In the genomic region with DNA sequence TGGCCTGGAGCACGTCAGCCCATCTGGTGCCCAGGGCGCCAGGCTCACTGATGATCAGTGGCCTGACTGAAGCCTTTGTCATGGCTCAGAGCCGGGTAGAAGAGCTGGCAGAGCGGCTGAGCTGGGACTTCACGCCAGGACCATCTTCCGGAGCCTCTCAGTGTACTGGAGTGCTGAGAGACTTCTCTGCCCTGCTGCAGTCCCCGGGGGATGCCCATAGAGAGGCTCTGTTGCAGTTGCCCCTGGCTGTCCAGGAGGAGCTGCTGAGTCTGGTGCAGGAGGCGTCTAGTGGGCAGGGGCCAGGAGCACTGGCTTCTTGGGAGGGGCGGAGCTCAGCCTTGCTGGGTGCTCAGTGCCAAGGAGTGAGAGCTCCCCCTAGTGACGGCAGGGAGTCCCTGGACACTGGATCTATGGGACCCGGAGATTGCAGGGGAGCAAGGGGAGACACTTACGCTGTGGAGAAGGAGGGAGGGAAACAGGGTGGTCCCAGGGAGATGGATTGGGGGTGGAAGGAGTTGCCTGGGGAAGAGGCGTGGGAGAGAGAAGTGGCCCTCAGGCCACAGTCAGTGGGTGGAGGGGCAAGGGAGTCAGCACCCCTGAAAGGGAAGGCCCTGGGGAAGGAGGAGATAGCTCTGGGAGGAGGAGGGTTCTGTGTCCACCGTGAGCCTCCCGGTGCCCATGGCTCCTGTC, we compare ENCODE assay signal across 8 cellular contexts. TPM values are rescaled to one million over a fixed set of nuclear protein-coding genes. Genes with fewer than 3 reads are reported as not detected.
DNase-seq lines count a peak whose midpoint lies in the region; FAIRE-seq and TF ChIP-seq lines count a peak whose summit lies in the region.

No MANE protein-coding gene starts in this region.

- peak; percentile 97 for DNase-seq in H7
- peak; percentile 87 to 94 for DNase-seq in SHP77 (lab: John Stamatoyannopoulos, UW)
- DNase-seq in activated effector memory CD4-positive, alpha-beta T cell treated with anti-CD3 and anti-CD28 coated beads, Interleukin-2, amount 50 U/mL, for 16 hours, result peak; percentile 95
- DNase-seq in foreskin fibroblast, result peak; percentile 91 to 97
- peak; percentile 73 for DNase-seq in non-pigmented ciliary epithelial cell (ENCODE audit: low read depth)

- TF ChIP-seq CTCF in Loucy (conservative IDR thresholded peaks at IDR 0.05; ENCODE audit: low read length) (peak; percentile 97), foreskin fibroblast (IDR thresholded peaks at IDR 0.05; ENCODE audit: low read depth, low read length) (peak; percentile 96)

- peak overlapping the region; percentile 92 for H3K9ac ChIP-seq in Loucy (ENCODE audit: low read depth, low read length, poor library complexity, severe bottlenecking)
- peak overlapping the region in 4 of 5 donors; percentile 89 to 97 (median 94) for H3K9ac ChIP-seq in subcutaneous abdominal adipose tissue (ENCODE audit: low read length in 5 of 5)

- H2AFZ ChIP-seq in Loucy (ENCODE audit: low read length), result no peak overlapping the region

- peak overlapping the region; percentile 99 for H3K27ac ChIP-seq in subcutaneous abdominal adipose tissue (ENCODE audit: low read depth, low read length)

- H3K4me1 ChIP-seq in Loucy (ENCODE audit: insufficient read depth, low read length, poor library complexity, severe bottlenecking), result peaks cover 60% of the 10 kb centered on the region
- peaks cover 11 to 61% (median 54%) of the 10 kb centered on the region in 5 donors for H3K4me1 ChIP-seq in subcutaneous abdominal adipose tissue (ENCODE audit: control insufficient read depth in 5 of 5, insufficient read depth in 5 of 5, low read length in 5 of 5)

- H3K36me3 ChIP-seq in H7 (replicated peaks; ENCODE audit: control insufficient read depth, insufficient read depth, low read length) (peaks cover 1% of the 10 kb centered on the region), Loucy (ENCODE audit: insufficient read depth, low read length) (peaks cover 6% of the 10 kb centered on the region; the same call in 1 of the 2 replicates), subcutaneous abdominal adipose tissue (ENCODE audit: control insufficient read depth in 5 of 5, insufficient read depth in 5 of 5, low read length in 5 of 5) (peaks cover 13 to 38% (median 30%) of the 10 kb centered on the region in 5 donors)

- H3K9me2 ChIP-seq in Loucy (replicated peaks; ENCODE audit: low read depth, low read length), result no peaks in the 10 kb centered on the region

- H3K27me3 ChIP-seq in H7 (ENCODE audit: control insufficient read depth, insufficient read depth, low read length) (peaks cover 13% of the 10 kb centered on the region), Loucy (ENCODE audit: insufficient read depth, low read length, poor library complexity, severe bottlenecking) (no peaks in the 10 kb centered on the region), subcutaneous abdominal adipose tissue (ENCODE audit: control insufficient read depth in 5 of 5, insufficient read depth in 4 of 5, low read length in 5 of 5) (no peaks in the 10 kb centered on the region)

- H3K4me3 ChIP-seq in H7 (ENCODE audit: insufficient read depth, low read depth, low read length), result no peak overlapping the region
- H3K4me3 ChIP-seq in Loucy (ENCODE audit: low read length, poor library complexity, severe bottlenecking), result peak overlapping the region; percentile 92
- H3K4me3 ChIP-seq in foreskin fibroblast (ENCODE audit: low read depth in 1 of 2, low read length in 2 of 2), result peak overlapping the region; percentile 89 to 98
- H3K4me3 ChIP-seq in subcutaneous abdominal adipose tissue (ENCODE audit: low read depth in 1 of 5, low read length in 5 of 5), result peak overlapping the region; percentile 80 to 92 (median 89)

- H3K4me2 ChIP-seq in Loucy (ENCODE audit: low read depth, low read length, poor library complexity, severe bottlenecking), result peak overlapping the region; percentile 98

- peaks cover 33% of the 10 kb centered on the region for H3K79me2 ChIP-seq in Loucy (ENCODE audit: insufficient read depth, low read length)

- H3K9me3 ChIP-seq in Loucy (ENCODE audit: insufficient read depth, low read depth, low read length), result no peaks in the 10 kb centered on the region
- H3K9me3 ChIP-seq in subcutaneous abdominal adipose tissue (ENCODE audit: control insufficient read depth in 5 of 5, low read length in 5 of 5), result no peaks in the 10 kb centered on the region

- peak; percentile 39 for FAIRE-seq in G401.6 (lab: Jason Lieb, UNC)

- 0 out of 2 replicates have a peak, but pooled peaks cover 5% of the 10 kb centered on the region for H3F3A ChIP-seq in Loucy (ENCODE audit: low read depth)

- H4K20me1 ChIP-seq in Loucy (ENCODE audit: insufficient read depth, low read length, poor library complexity, severe bottlenecking), result peaks cover 27% of the 10 kb centered on the region

RNA-seq across cellular contexts. Expression of a gene that starts 2.0 kb away (rescaled TPM):
- total RNA-seq in H7 (2014; rRNA removed; shearing (Covaris generic)), result 24.8 and 27.4 TPM in 2 replicates

RNA-seq across cellular contexts. Expression of a gene that starts 2.2 kb away (rescaled TPM):
- total RNA-seq in H7 (2014; rRNA removed; shearing (Covaris generic)), result 0.24 and 1.5 TPM in 2 replicates

RNA-seq across cellular contexts. Expression of a gene that starts 10.9 kb away (rescaled TPM):
- 23.5 and 26.7 TPM in 2 replicates for total RNA-seq in H7 (2014; rRNA removed; shearing (Covaris generic))

RNA-seq across cellular contexts. Expression of a gene that starts 32.9 kb away (rescaled TPM):
- 3.6 and 6.1 TPM in 2 replicates for total RNA-seq in H7 (2014; rRNA removed; shearing (Covaris generic))
